ENCODE assay signal across 26 cellular contexts in genomic region chr1:61463220-61463619, GRCh38.
"Had no signal": no experiment of that assay in that cellular context is flagged by ENCODE, and none has a peak within 500 bp of the region (broad histone marks: within the 10 kb centered on the region; RNA-seq: fewer than 3 reads in every experiment).

No MANE protein-coding gene starts in this region.

- H3K36me3 ChIP-seq: brain microvascular endothelial cell, left lung had no signal

- H3K9me3 ChIP-seq: esophagus muscularis mucosa, left lung, pancreas, testis, vagina had no signal

- H3K4me1 Mint-ChIP-seq: activated CD4-positive, alpha-beta T cell treated with anti-CD3 and anti-CD28 coated beads for 36 hours had no signal

- H3K36me3 Mint-ChIP-seq: immature natural killer cell; stimulated activated effector memory CD8-positive, alpha-beta T cell treated with anti-CD3 and anti-CD28 coated beads, Interleukin-12 subunit alpha, Interleukin-12 subunit beta, amount 100 ng/mL, for 72 hours; WTC11 had no signal

- H3K4me3 Mint-ChIP-seq: activated CD4-positive, alpha-beta T cell treated with anti-CD3 and anti-CD28 coated beads for 36 hours; effector memory CD8-positive, alpha-beta T cell; immature natural killer cell; nephron; stimulated activated effector memory CD8-positive, alpha-beta T cell treated with anti-CD3 and anti-CD28 coated beads, Interleukin-12 subunit alpha, Interleukin-12 subunit beta, amount 100 ng/mL, for 72 hours; WTC11 had no signal

- H3K9me3 Mint-ChIP-seq: effector memory CD8-positive, alpha-beta T cell; immature natural killer cell; nephron; stimulated activated effector memory CD8-positive, alpha-beta T cell treated with anti-CD3 and anti-CD28 coated beads, Interleukin-12 subunit alpha, Interleukin-12 subunit beta, amount 100 ng/mL, for 72 hours; WTC11 had no signal

- H3K79me2 ChIP-seq: hepatocyte had no signal

- H3K27ac Mint-ChIP-seq: activated CD4-positive, alpha-beta T cell treated with anti-CD3 and anti-CD28 coated beads for 36 hours; immature natural killer cell; nephron; stimulated activated effector memory CD8-positive, alpha-beta T cell treated with anti-CD3 and anti-CD28 coated beads, Interleukin-12 subunit alpha, Interleukin-12 subunit beta, amount 100 ng/mL, for 72 hours; WTC11 had no signal

- H3K4me1 ChIP-seq: esophagus muscularis mucosa, left lung, pancreas, vagina had no signal

- H3K27me3 Mint-ChIP-seq: activated CD4-positive, alpha-beta T cell treated with anti-CD3 and anti-CD28 coated beads for 36 hours; effector memory CD8-positive, alpha-beta T cell had no signal

- H3K27ac ChIP-seq: brain microvascular endothelial cell, esophagus muscularis mucosa, hepatocyte, left lung, pancreas, skin epidermis, testis, vagina had no signal

- H2AFZ ChIP-seq: hepatocyte had no signal

- H3K4me2 ChIP-seq: hepatocyte had no signal

- ATAC-seq: activated CD4-positive, alpha-beta T cell treated with anti-CD3 and anti-CD28 coated beads for 36 hours; effector memory CD8-positive, alpha-beta T cell; left lung; pancreas; stimulated activated effector memory CD8-positive, alpha-beta T cell treated with anti-CD3 and anti-CD28 coated beads, Interleukin-12 subunit alpha, Interleukin-12 subunit beta, amount 100 ng/mL, for 72 hours had no signal

- H3K27me3 ChIP-seq: brain microvascular endothelial cell, esophagus muscularis mucosa, hepatocyte, left lung, pancreas, testis, vagina had no signal

- H3K4me3 ChIP-seq: esophagus muscularis mucosa, hepatocyte, left lung, lung, pancreas, skin epidermis, testis, vagina had no signal

- DNase-seq: activated CD4-positive, alpha-beta T cell treated with anti-CD3 and anti-CD28 coated beads for 36 hours; activated CD4-positive, alpha-beta T cell treated with anti-CD3 and anti-CD28 coated beads, Interleukin-2, amount 50 U/mL, for 4 hours; activated gamma-delta T cell; activated naive CD4-positive, alpha-beta T cell treated with anti-CD3 and anti-CD28 coated beads, Interleukin-2, amount 50 U/mL, for 16 hours; activated T-cell treated with anti-CD3 and anti-CD28 coated beads for 4 hours; aorta; brain microvascular endothelial cell; central memory CD4-positive, alpha-beta T cell; effector memory CD8-positive, alpha-beta T cell; glutamatergic neuron; immature natural killer cell; left lung; pancreas; right cardiac atrium; stimulated activated CD4-positive, alpha-beta T cell treated with anti-CD3 and anti-CD28 coated beads, Interleukin-2, amount 100 ng/mL, for 24 hours; T-helper 1 cell; testis; trophoblast cell had no signal
